8 cellular contexts compared by ENCODE assay signal in genomic region chr17:57916925-57917858, GRCh38. TPM values are rescaled to one million over a fixed set of nuclear protein-coding genes. Genes with fewer than 3 reads are reported as not detected.
DNase-seq lines count a peak whose midpoint lies in the region; ATAC-seq lines count a peak whose summit lies in the region.

No MANE protein-coding gene starts in this region.

- no peak overlapping the region for H3K4me3 ChIP-seq in skeletal muscle tissue (ENCODE audit: low read length in 3 of 3)

- H3K36me3 ChIP-seq in skeletal muscle tissue (ENCODE audit: control insufficient read depth in 3 of 3, insufficient read depth in 3 of 3, low read length in 3 of 3), result no peaks in the 10 kb centered on the region

- H3K27ac ChIP-seq in skeletal muscle tissue (ENCODE audit: low read depth, low read length), result peak overlapping the region; percentile 65

- no peak overlapping the region for H3K9ac ChIP-seq in skeletal muscle tissue (ENCODE audit: low read depth in 1 of 3, low read length in 3 of 3)

- no peaks in the 10 kb centered on the region for H3K9me3 ChIP-seq in skeletal muscle tissue (ENCODE audit: control insufficient read depth in 3 of 3, low read length in 3 of 3)

- ATAC-seq in HG03045 (IDR thresholded peaks at IDR 0.05; ENCODE audit: unreplicated experiment), result no peak
- no peak for ATAC-seq in GM21619 (IDR thresholded peaks at IDR 0.05; ENCODE audit: unreplicated experiment)

- H3K27me3 ChIP-seq in skeletal muscle tissue (ENCODE audit: control insufficient read depth in 3 of 3, insufficient read depth in 3 of 3, low read length in 3 of 3), result no peaks in the 10 kb centered on the region

- peak; percentile 29 for DNase-seq in activated CD8-positive, alpha-beta memory T cell treated with anti-CD3 and anti-CD28 coated beads, Interleukin-2, amount 50 U/mL, for 4 hours
- no peak for DNase-seq in activated CD8-positive, alpha-beta memory T cell treated with anti-CD3 and anti-CD28 coated beads, Interleukin-2, amount 50 U/mL, for 48 hours
- DNase-seq in SHP77 (lab: John Stamatoyannopoulos, UW) (peak; percentile 69 to 73), globus pallidus (ENCODE audit: low spot score) (peak; percentile 86), iPS-NIHi11 (ENCODE audit: low spot score) (no peak)

- H3K4me1 ChIP-seq in skeletal muscle tissue (ENCODE audit: control insufficient read depth in 3 of 3, insufficient read depth in 3 of 3, low read length in 3 of 3), result peaks cover 68 to 82% (median 80%) of the 10 kb centered on the region in 3 donors

RNA-seq across cellular contexts. Expression of gene CUEDC1, which starts 38.0 kb away (rescaled TPM):
- total RNA-seq in skeletal muscle tissue, result 10.4 TPM

Comparison
In these comparisons a context has a peak if more than half of its experiments do, and no peak if none do; other contexts are left out.
1. DNase-seq: peak in activated CD8-positive, alpha-beta memory T cell treated with anti-CD3 and anti-CD28 coated beads, Interleukin-2, amount 50 U/mL, for 4 hours (single experiment), SHP77 (2 of 2) and globus pallidus (single experiment); none in activated CD8-positive, alpha-beta memory T cell treated with anti-CD3 and anti-CD28 coated beads, Interleukin-2, amount 50 U/mL, for 48 hours (single experiment) and iPS-NIHi11 (single experiment).